1 cellular context compared by ENCODE assay signal in the genomic region with DNA sequence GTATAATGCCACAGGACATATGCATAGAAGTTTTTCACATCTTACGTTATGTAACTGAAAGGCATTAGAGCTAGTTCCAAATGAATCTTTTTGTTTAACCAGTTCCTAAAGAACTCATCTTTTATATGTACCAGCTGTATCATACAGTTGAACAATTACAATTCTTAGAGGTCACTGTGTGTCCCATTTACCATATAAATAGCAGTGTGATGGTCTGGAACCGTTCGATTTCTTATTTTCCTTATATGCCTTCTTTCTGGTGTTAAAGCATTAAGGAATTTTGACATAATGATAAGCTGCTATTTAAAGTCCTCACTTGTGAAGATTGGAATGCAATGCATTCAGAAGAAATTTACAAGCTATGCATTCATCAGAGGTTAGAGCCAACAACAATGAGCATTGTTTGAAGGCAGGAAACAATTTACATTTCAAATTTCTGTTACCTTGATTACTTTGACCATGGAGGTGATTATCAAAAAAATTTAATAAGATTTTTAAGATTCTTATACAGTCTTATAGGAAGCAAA.
TF ChIP-seq lines count a peak whose summit lies in the region.

No MANE protein-coding gene starts in this region.

TF ChIP-seq in HepG2, 621 proteins besides CTCF, POLR2A, EP300 and RAD21:
- TF ChIP-seq MTF2 (CRISPR knock-in tag; IDR thresholded peaks at IDR 0.05; ENCODE audit: borderline replicate concordance) = no peak
- no peak for TF ChIP-seq TBL1XR1 (IDR thresholded peaks at IDR 0.05; ENCODE audit: borderline replicate concordance, low read length, partially characterized antibody)
- TF ChIP-seq ZNF224 (CRISPR knock-in tag; IDR thresholded peaks at IDR 0.05) = no peak
- TF ChIP-seq ZFP62 (CRISPR knock-in tag; IDR thresholded peaks at IDR 0.05) = no peak
- TF ChIP-seq CEBPB (IDR thresholded peaks at IDR 0.05; ENCODE audit: borderline replicate concordance, low read depth, low read length) = no peak
- TF ChIP-seq, protein P1, sequence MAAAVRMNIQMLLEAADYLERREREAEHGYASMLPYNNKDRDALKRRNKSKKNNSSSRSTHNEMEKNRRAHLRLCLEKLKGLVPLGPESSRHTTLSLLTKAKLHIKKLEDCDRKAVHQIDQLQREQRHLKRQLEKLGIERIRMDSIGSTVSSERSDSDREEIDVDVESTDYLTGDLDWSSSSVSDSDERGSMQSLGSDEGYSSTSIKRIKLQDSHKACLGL (CRISPR knock-in tag; IDR thresholded peaks at IDR 0.05) = no peak
- no peak for TF ChIP-seq CBX5 (CRISPR knock-in tag; IDR thresholded peaks at IDR 0.05; ENCODE audit: borderline replicate concordance)
- TF ChIP-seq NONO (IDR thresholded peaks at IDR 0.05) = no peak
- no peak for TF ChIP-seq NONO (CRISPR knock-in tag; conservative IDR thresholded peaks at IDR 0.05)
- no peak for TF ChIP-seq JUNB (CRISPR knock-in tag; IDR thresholded peaks at IDR 0.05; ENCODE audit: borderline replicate concordance)
- TF ChIP-seq HIVEP1 (CRISPR knock-in tag; IDR thresholded peaks at IDR 0.05) = no peak
- no peak for TF ChIP-seq ZNF350 (CRISPR knock-in tag; IDR thresholded peaks at IDR 0.05; ENCODE audit: borderline replicate concordance, low read depth)
- no peak for TF ChIP-seq MED13 (CRISPR knock-in tag; IDR thresholded peaks at IDR 0.05)
- TF ChIP-seq PAWR (CRISPR knock-in tag; IDR thresholded peaks at IDR 0.05; ENCODE audit: borderline replicate concordance) = no peak
- no peak for TF ChIP-seq ZNF598 (CRISPR knock-in tag; IDR thresholded peaks at IDR 0.05; ENCODE audit: borderline replicate concordance)
- no peak for TF ChIP-seq MBNL3 (CRISPR knock-in tag; conservative IDR thresholded peaks at IDR 0.05)
- TF ChIP-seq, protein P2, sequence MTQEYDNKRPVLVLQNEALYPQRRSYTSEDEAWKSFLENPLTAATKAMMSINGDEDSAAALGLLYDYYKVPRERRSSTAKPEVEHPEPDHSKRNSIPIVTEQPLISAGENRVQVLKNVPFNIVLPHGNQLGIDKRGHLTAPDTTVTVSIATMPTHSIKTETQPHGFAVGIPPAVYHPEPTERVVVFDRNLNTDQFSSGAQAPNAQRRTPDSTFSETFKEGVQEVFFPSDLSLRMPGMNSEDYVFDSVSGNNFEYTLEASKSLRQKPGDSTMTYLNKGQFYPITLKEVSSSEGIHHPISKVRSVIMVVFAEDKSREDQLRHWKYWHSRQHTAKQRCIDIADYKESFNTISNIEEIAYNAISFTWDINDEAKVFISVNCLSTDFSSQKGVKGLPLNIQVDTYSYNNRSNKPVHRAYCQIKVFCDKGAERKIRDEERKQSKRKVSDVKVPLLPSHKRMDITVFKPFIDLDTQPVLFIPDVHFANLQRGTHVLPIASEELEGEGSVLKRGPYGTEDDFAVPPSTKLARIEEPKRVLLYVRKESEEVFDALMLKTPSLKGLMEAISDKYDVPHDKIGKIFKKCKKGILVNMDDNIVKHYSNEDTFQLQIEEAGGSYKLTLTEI (CRISPR knock-in tag; conservative IDR thresholded peaks at IDR 0.05) = no peak
- no peak for TF ChIP-seq NBN (conservative IDR thresholded peaks at IDR 0.05)
- TF ChIP-seq, protein P3, sequence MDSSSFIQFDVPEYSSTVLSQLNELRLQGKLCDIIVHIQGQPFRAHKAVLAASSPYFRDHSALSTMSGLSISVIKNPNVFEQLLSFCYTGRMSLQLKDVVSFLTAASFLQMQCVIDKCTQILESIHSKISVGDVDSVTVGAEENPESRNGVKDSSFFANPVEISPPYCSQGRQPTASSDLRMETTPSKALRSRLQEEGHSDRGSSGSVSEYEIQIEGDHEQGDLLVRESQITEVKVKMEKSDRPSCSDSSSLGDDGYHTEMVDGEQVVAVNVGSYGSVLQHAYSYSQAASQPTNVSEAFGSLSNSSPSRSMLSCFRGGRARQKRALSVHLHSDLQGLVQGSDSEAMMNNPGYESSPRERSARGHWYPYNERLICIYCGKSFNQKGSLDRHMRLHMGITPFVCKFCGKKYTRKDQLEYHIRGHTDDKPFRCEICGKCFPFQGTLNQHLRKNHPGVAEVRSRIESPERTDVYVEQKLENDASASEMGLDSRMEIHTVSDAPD (CRISPR knock-in tag; IDR thresholded peaks at IDR 0.05) = no peak
- no peak for TF ChIP-seq ZNF879 (CRISPR knock-in tag; IDR thresholded peaks at IDR 0.05)
- TF ChIP-seq HOXA5 (CRISPR knock-in tag; IDR thresholded peaks at IDR 0.05) = no peak
TF ChIP-seq in HepG2: peak in this region for 0.
